In the genomic region with DNA sequence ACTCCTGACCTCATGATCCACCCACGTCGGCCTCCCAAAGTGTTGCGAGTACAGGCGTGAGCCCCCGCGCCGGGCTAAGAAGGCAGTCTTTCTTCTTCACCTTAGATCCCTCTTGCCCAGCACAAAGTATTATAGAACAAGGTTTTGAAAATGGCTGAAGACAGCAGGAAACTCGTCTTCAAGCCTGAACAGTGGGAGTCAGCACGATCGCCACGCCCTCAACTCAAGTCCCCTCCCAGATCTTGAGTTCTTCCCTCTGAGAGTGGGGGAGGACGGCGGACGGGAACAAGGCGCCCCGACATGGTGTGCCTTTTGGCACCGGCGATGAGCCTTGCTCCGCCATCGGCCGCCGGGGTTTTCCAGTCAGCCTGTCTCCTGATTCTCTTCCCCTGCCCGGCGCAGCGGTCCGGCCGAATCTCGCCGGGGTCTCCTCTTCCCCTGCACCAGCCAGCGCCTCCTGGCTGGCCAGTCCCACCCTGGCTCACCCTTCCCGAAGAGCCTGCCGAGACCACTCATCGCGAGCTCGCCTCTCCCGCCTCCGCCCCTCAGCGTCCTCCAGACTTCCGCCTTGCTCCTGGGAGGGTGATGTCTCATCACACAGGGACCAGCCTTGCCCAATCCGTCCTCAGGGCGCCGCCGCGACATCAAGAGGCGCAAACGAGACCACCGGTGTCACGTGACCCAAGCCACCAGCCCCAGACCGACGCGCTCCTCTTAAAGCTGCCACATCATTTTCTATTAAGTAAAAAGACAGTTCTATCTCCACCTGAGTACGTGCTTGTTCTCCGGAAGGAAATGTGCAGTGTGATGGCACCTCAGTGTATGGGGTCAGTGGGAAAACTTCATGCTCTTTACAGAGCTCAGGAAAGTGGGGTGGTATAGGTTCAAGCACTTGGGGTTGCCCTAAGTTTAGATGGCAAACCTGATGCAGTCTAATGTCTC, we compare ENCODE assay signal across 1 cellular context.
TF ChIP-seq lines count a peak whose summit lies in the region.

A gene with protein sequence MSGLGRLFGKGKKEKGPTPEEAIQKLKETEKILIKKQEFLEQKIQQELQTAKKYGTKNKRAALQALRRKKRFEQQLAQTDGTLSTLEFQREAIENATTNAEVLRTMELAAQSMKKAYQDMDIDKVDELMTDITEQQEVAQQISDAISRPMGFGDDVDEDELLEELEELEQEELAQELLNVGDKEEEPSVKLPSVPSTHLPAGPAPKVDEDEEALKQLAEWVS (minus strand): TSS at position 565 of the 942 bp plus-strand sequence. CDS start 49 bp downstream, at position 516.

TF ChIP-seq in K562, 482 proteins besides CTCF, POLR2A, EP300 and RAD21 (continued from another document and continues in another):
- TF ChIP-seq, protein P1, sequence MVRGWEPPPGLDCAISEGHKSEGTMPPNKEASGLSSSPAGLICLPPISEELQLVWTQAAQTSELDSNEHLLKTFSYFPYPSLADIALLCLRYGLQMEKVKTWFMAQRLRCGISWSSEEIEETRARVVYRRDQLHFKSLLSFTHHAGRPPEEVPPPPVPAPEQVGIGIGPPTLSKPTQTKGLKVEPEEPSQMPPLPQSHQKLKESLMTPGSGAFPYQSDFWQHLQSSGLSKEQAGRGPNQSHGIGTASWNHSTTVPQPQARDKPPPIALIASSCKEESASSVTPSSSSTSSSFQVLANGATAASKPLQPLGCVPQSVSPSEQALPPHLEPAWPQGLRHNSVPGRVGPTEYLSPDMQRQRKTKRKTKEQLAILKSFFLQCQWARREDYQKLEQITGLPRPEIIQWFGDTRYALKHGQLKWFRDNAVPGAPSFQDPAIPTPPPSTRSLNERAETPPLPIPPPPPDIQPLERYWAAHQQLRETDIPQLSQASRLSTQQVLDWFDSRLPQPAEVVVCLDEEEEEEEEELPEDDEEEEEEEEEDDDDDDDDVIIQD (CRISPR knock-in tag; IDR thresholded peaks at IDR 0.05) = no peak
- TF ChIP-seq SPI1 (IDR thresholded peaks at IDR 0.05; ENCODE audit: borderline replicate concordance, low read depth, low read length) (no peak), SAFB2 (IDR thresholded peaks at IDR 0.05; ENCODE audit: borderline replicate concordance, low read depth, low read length, severe bottlenecking) (no peak), CBX5 (IDR thresholded peaks at IDR 0.05; ENCODE audit: borderline replicate concordance, low read depth) (no peak), DMBX1 (CRISPR knock-in tag; IDR thresholded peaks at IDR 0.05; ENCODE audit: borderline replicate concordance) (no peak; the same call in 1 of the 2 replicates), KLF6 (CRISPR knock-in tag; IDR thresholded peaks at IDR 0.05; ENCODE audit: borderline replicate concordance) (no peak), ZC3H4 (CRISPR knock-in tag; IDR thresholded peaks at IDR 0.05; ENCODE audit: borderline replicate concordance) (no peak), POLR2B (IDR thresholded peaks at IDR 0.05; ENCODE audit: low read depth, partially characterized antibody) (peak; percentile 93), LARP7 (IDR thresholded peaks at IDR 0.05) (no peak), ZNF584 (CRISPR knock-in tag; IDR thresholded peaks at IDR 0.05; ENCODE audit: low read depth) (no peak), RHOXF2B (CRISPR knock-in tag; conservative IDR thresholded peaks at IDR 0.05) (no peak), DDX20 (tag; IDR thresholded peaks at IDR 0.05; ENCODE audit: low read depth) (no peak), MTA2 (IDR thresholded peaks at IDR 0.05; ENCODE audit: low read depth) (no peak), HDAC6 (IDR thresholded peaks at IDR 0.05; ENCODE audit: low read depth, low read length) (no peak), HMG20A (CRISPR knock-in tag; conservative IDR thresholded peaks at IDR 0.05) (no peak), GABPB1 (CRISPR knock-in tag; IDR thresholded peaks at IDR 0.05) (peak; percentile 78), ATF7 (IDR thresholded peaks at IDR 0.05) (peak; percentile 59; the same call in 1 of the 2 replicates), IRF2 (CRISPR knock-in tag; IDR thresholded peaks at IDR 0.05) (no peak)
- TF ChIP-seq, protein P2, sequence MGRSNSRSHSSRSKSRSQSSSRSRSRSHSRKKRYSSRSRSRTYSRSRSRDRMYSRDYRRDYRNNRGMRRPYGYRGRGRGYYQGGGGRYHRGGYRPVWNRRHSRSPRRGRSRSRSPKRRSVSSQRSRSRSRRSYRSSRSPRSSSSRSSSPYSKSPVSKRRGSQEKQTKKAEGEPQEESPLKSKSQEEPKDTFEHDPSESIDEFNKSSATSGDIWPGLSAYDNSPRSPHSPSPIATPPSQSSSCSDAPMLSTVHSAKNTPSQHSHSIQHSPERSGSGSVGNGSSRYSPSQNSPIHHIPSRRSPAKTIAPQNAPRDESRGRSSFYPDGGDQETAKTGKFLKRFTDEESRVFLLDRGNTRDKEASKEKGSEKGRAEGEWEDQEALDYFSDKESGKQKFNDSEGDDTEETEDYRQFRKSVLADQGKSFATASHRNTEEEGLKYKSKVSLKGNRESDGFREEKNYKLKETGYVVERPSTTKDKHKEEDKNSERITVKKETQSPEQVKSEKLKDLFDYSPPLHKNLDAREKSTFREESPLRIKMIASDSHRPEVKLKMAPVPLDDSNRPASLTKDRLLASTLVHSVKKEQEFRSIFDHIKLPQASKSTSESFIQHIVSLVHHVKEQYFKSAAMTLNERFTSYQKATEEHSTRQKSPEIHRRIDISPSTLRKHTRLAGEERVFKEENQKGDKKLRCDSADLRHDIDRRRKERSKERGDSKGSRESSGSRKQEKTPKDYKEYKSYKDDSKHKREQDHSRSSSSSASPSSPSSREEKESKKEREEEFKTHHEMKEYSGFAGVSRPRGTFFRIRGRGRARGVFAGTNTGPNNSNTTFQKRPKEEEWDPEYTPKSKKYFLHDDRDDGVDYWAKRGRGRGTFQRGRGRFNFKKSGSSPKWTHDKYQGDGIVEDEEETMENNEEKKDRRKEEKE (IDR thresholded peaks at IDR 0.05; ENCODE audit: borderline replicate concordance in 1 of 2, control insufficient read depth in 1 of 2, low read depth in 2 of 2, low read length in 1 of 2) = no peak
- TF ChIP-seq, protein P3, sequence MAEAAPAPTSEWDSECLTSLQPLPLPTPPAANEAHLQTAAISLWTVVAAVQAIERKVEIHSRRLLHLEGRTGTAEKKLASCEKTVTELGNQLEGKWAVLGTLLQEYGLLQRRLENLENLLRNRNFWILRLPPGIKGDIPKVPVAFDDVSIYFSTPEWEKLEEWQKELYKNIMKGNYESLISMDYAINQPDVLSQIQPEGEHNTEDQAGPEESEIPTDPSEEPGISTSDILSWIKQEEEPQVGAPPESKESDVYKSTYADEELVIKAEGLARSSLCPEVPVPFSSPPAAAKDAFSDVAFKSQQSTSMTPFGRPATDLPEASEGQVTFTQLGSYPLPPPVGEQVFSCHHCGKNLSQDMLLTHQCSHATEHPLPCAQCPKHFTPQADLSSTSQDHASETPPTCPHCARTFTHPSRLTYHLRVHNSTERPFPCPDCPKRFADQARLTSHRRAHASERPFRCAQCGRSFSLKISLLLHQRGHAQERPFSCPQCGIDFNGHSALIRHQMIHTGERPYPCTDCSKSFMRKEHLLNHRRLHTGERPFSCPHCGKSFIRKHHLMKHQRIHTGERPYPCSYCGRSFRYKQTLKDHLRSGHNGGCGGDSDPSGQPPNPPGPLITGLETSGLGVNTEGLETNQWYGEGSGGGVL (CRISPR knock-in tag; IDR thresholded peaks at IDR 0.05) = no peak
- TF ChIP-seq, protein P4, sequence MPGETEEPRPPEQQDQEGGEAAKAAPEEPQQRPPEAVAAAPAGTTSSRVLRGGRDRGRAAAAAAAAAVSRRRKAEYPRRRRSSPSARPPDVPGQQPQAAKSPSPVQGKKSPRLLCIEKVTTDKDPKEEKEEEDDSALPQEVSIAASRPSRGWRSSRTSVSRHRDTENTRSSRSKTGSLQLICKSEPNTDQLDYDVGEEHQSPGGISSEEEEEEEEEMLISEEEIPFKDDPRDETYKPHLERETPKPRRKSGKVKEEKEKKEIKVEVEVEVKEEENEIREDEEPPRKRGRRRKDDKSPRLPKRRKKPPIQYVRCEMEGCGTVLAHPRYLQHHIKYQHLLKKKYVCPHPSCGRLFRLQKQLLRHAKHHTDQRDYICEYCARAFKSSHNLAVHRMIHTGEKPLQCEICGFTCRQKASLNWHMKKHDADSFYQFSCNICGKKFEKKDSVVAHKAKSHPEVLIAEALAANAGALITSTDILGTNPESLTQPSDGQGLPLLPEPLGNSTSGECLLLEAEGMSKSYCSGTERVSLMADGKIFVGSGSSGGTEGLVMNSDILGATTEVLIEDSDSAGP (CRISPR knock-in tag; IDR thresholded peaks at IDR 0.05) = peak; percentile 92
- TF ChIP-seq, protein P5, sequence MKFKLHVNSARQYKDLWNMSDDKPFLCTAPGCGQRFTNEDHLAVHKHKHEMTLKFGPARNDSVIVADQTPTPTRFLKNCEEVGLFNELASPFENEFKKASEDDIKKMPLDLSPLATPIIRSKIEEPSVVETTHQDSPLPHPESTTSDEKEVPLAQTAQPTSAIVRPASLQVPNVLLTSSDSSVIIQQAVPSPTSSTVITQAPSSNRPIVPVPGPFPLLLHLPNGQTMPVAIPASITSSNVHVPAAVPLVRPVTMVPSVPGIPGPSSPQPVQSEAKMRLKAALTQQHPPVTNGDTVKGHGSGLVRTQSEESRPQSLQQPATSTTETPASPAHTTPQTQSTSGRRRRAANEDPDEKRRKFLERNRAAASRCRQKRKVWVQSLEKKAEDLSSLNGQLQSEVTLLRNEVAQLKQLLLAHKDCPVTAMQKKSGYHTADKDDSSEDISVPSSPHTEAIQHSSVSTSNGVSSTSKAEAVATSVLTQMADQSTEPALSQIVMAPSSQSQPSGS (CRISPR knock-in tag; IDR thresholded peaks at IDR 0.05) = no peak
- TF ChIP-seq, protein P6, sequence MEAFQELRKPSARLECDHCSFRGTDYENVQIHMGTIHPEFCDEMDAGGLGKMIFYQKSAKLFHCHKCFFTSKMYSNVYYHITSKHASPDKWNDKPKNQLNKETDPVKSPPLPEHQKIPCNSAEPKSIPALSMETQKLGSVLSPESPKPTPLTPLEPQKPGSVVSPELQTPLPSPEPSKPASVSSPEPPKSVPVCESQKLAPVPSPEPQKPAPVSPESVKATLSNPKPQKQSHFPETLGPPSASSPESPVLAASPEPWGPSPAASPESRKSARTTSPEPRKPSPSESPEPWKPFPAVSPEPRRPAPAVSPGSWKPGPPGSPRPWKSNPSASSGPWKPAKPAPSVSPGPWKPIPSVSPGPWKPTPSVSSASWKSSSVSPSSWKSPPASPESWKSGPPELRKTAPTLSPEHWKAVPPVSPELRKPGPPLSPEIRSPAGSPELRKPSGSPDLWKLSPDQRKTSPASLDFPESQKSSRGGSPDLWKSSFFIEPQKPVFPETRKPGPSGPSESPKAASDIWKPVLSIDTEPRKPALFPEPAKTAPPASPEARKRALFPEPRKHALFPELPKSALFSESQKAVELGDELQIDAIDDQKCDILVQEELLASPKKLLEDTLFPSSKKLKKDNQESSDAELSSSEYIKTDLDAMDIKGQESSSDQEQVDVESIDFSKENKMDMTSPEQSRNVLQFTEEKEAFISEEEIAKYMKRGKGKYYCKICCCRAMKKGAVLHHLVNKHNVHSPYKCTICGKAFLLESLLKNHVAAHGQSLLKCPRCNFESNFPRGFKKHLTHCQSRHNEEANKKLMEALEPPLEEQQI (IDR thresholded peaks at IDR 0.05) = no peak
- TF ChIP-seq, protein P7, sequence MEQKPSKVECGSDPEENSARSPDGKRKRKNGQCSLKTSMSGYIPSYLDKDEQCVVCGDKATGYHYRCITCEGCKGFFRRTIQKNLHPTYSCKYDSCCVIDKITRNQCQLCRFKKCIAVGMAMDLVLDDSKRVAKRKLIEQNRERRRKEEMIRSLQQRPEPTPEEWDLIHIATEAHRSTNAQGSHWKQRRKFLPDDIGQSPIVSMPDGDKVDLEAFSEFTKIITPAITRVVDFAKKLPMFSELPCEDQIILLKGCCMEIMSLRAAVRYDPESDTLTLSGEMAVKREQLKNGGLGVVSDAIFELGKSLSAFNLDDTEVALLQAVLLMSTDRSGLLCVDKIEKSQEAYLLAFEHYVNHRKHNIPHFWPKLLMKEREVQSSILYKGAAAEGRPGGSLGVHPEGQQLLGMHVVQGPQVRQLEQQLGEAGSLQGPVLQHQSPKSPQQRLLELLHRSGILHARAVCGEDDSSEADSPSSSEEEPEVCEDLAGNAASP (IDR thresholded peaks at IDR 0.05) = no peak
- TF ChIP-seq, protein P8, sequence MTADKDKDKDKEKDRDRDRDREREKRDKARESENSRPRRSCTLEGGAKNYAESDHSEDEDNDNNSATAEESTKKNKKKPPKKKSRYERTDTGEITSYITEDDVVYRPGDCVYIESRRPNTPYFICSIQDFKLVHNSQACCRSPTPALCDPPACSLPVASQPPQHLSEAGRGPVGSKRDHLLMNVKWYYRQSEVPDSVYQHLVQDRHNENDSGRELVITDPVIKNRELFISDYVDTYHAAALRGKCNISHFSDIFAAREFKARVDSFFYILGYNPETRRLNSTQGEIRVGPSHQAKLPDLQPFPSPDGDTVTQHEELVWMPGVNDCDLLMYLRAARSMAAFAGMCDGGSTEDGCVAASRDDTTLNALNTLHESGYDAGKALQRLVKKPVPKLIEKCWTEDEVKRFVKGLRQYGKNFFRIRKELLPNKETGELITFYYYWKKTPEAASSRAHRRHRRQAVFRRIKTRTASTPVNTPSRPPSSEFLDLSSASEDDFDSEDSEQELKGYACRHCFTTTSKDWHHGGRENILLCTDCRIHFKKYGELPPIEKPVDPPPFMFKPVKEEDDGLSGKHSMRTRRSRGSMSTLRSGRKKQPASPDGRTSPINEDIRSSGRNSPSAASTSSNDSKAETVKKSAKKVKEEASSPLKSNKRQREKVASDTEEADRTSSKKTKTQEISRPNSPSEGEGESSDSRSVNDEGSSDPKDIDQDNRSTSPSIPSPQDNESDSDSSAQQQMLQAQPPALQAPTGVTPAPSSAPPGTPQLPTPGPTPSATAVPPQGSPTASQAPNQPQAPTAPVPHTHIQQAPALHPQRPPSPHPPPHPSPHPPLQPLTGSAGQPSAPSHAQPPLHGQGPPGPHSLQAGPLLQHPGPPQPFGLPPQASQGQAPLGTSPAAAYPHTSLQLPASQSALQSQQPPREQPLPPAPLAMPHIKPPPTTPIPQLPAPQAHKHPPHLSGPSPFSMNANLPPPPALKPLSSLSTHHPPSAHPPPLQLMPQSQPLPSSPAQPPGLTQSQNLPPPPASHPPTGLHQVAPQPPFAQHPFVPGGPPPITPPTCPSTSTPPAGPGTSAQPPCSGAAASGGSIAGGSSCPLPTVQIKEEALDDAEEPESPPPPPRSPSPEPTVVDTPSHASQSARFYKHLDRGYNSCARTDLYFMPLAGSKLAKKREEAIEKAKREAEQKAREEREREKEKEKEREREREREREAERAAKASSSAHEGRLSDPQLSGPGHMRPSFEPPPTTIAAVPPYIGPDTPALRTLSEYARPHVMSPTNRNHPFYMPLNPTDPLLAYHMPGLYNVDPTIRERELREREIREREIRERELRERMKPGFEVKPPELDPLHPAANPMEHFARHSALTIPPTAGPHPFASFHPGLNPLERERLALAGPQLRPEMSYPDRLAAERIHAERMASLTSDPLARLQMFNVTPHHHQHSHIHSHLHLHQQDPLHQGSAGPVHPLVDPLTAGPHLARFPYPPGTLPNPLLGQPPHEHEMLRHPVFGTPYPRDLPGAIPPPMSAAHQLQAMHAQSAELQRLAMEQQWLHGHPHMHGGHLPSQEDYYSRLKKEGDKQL (CRISPR knock-in tag; IDR thresholded peaks at IDR 0.05; ENCODE audit: borderline replicate concordance) = no peak
- TF ChIP-seq, protein P9, sequence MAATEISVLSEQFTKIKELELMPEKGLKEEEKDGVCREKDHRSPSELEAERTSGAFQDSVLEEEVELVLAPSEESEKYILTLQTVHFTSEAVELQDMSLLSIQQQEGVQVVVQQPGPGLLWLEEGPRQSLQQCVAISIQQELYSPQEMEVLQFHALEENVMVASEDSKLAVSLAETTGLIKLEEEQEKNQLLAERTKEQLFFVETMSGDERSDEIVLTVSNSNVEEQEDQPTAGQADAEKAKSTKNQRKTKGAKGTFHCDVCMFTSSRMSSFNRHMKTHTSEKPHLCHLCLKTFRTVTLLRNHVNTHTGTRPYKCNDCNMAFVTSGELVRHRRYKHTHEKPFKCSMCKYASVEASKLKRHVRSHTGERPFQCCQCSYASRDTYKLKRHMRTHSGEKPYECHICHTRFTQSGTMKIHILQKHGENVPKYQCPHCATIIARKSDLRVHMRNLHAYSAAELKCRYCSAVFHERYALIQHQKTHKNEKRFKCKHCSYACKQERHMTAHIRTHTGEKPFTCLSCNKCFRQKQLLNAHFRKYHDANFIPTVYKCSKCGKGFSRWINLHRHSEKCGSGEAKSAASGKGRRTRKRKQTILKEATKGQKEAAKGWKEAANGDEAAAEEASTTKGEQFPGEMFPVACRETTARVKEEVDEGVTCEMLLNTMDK (IDR thresholded peaks at IDR 0.05; ENCODE audit: borderline replicate concordance, insufficient read depth, low read depth, low read length, poor library complexity, severe bottlenecking) = no peak
